1 cellular context compared by ENCODE assay signal in the genomic region with DNA sequence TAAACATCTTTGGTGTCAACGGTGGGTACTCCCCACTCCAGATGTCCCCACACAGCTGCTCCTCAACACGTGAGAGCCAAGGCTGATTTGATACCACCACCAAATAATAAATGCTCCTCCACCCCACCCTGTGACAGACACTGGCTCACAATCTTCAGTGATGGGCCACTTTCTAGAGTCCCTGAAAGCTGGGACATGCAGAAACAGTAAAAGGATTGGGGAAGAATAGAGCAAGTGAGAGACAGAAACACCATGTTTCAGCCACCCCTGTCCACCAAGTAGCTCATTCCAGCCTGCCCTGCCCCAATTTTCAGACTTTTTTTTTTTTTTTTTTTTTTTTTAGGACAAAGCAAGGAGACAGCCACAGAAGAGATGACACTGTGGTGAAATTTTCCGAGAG.
TF ChIP-seq lines count a peak whose summit lies in the region.

No MANE protein-coding gene starts in this region.

TF ChIP-seq in GM12878, 131 proteins besides CTCF, POLR2A, EP300 and RAD21:
- TF ChIP-seq KAT2A (conservative IDR thresholded peaks at IDR 0.05; ENCODE audit: control insufficient read depth, low read depth, low read length) (no peak), MAX (IDR thresholded peaks at IDR 0.05; ENCODE audit: low read depth, low read length) (no peak), RCOR1 (conservative IDR thresholded peaks at IDR 0.05; ENCODE audit: low read depth, low read length) (no peak), IRF4 (IDR thresholded peaks at IDR 0.05; ENCODE audit: low read depth, low read length) (no peak), SKIL (IDR thresholded peaks at IDR 0.05; ENCODE audit: low read depth, poor library complexity, severe bottlenecking) (no peak), ZNF274 (IDR thresholded peaks at IDR 0.05; ENCODE audit: insufficient read depth, insufficient read length) (no peak), SUZ12 (IDR thresholded peaks at IDR 0.05; ENCODE audit: unreplicated experiment) (no peak), BCL11A (IDR thresholded peaks at IDR 0.05; ENCODE audit: low read depth, low read length) (no peak)
- TF ChIP-seq, protein P1, sequence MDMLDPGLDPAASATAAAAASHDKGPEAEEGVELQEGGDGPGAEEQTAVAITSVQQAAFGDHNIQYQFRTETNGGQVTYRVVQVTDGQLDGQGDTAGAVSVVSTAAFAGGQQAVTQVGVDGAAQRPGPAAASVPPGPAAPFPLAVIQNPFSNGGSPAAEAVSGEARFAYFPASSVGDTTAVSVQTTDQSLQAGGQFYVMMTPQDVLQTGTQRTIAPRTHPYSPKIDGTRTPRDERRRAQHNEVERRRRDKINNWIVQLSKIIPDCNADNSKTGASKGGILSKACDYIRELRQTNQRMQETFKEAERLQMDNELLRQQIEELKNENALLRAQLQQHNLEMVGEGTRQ (IDR thresholded peaks at IDR 0.05; ENCODE audit: borderline replicate concordance, low read depth, low read length): no peak
